Comparison of ENCODE assay signal across 9 cellular contexts in the genomic region with DNA sequence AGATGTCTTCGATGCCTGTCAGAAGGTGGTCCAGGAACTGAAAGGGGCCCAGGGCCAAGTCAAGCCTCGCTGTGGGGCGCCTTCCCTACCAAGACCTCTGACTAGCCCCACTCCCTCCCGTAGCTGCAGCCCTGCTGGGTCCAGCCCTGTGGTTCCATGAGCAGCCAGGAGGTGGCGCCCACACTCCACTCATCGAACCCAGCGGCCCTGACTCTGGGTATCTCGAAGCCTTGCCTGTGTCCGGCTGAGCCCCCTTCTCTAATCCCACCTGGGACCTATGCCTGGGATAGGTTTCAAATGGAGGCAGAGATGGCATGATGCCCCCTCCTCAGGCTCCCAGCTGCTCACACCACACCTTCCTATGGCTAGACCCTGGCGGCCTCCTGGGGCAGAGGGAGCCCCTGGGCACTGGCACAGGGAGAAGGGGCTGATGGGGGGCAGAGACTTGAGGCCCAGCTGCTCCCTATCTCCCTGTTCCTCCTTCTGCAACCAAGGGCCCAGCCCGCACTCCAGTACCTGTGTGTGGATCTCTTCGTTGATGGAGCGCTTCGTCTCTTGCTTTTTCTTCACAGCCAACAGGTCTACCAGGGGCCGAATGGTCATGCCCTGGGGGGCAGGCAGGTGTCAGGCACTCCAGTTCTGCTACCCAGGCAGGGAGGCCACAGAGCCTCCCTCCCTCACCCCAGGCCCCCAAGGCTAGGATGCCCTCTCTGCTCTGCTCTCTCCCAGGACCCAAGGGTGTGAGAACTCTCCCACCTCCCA. TPM values are rescaled to one million over a fixed set of nuclear protein-coding genes. Genes with fewer than 3 reads are reported as not detected.
DNase-seq lines count a peak whose midpoint lies in the region; ATAC-seq, FAIRE-seq and TF ChIP-seq lines count a peak whose summit lies in the region.
"Had no signal": no experiment of that assay in that cellular context is flagged by ENCODE, and none has a peak within 500 bp of the region (broad histone marks: within the 10 kb centered on the region; RNA-seq: fewer than 3 reads in every experiment).

No MANE protein-coding gene starts in this region.

- H3K27ac Mint-ChIP-seq in activated CD8-positive, alpha-beta T cell treated with anti-CD3 and anti-CD28 coated beads for 36 hours, result no peak overlapping the region
- no peak overlapping the region for H3K27ac Mint-ChIP-seq in mesothelial cell of epicardium

- peak; percentile 81 for ATAC-seq in activated CD8-positive, alpha-beta T cell treated with anti-CD3 and anti-CD28 coated beads for 36 hours
- no peak for ATAC-seq in GM19397 (IDR thresholded peaks at IDR 0.05; ENCODE audit: unreplicated experiment)

- CTCF ChIA-PET in AG04449 (lab: Yijun Ruan, JAX), result interaction anchor here (0.8 to 23.9 kb wide), 41 partner anchors 8 to 313 kb away, joined by 3 to 903 read pairs (median 5); a partner anchor contains a TSS
- CTCF ChIA-PET in activated CD8-positive, alpha-beta T cell treated with anti-CD3 and anti-CD28 coated beads for 36 hours (lab: Charles Lee), result interaction anchor here (0.5 to 6.7 kb wide), 43 partner anchors 9 to 454 kb away, joined by 3 to 114 read pairs (median 5); a partner anchor contains a TSS

- H3K27me3 Mint-ChIP-seq in activated CD8-positive, alpha-beta T cell treated with anti-CD3 and anti-CD28 coated beads for 36 hours, result no peaks in the 10 kb centered on the region
- H3K27me3 Mint-ChIP-seq in mesothelial cell of epicardium (ENCODE audit: low read depth), result no peaks in the 10 kb centered on the region

- DNase-seq in AG04449 (ENCODE audit: low read depth, low spot score) (no peak), GM12892 (ENCODE audit: insufficient read length) (peak; percentile 86), NCI-H345 (lab: John Stamatoyannopoulos, UW) (peak; percentile 52), mesothelial cell of epicardium (ENCODE audit: low spot score in 2 of 2, unreplicated experiment in 2 of 2) (peak; percentile 68 to 95)
- peak; percentile 86 for DNase-seq in activated CD8-positive, alpha-beta T cell treated with anti-CD3 and anti-CD28 coated beads for 36 hours
- DNase-seq in effector CD4-positive, alpha-beta T cell, result peak; percentile 69
- peak; percentile 50 to 67 for DNase-seq in stimulated activated CD8-positive, alpha-beta memory T cell treated with anti-CD3 and anti-CD28 coated beads, Interleukin-4, amount 100 ng/mL, for 4 hours (ENCODE audit: low read depth in 2 of 2, low spot score in 1 of 2)

- POLR2A ChIA-PET in AG04449 (lab: Yijun Ruan, JAX), result interaction anchor here (1.0 kb wide), 1 partner anchor 52 kb away, joined by 4 read pairs; a partner anchor contains a TSS
- POLR2A ChIA-PET in activated CD8-positive, alpha-beta T cell treated with anti-CD3 and anti-CD28 coated beads for 36 hours (lab: Charles Lee), result interaction anchor here (0.8 to 1.1 kb wide), 2 partner anchors 194 to 217 kb away, joined by 3 to 5 read pairs; no protein-coding TSS in a partner anchor

- FAIRE-seq in GM12892 (lab: Jason Lieb, UNC), result peak; percentile 69

- TF ChIP-seq CTCF in AG04449 (IDR thresholded peaks at IDR 0.05; ENCODE audit: insufficient read depth, low read length, missing control alignments) (peak; percentile 94), mesothelial cell of epicardium (IDR thresholded peaks at IDR 0.05; ENCODE audit: unreplicated experiment) (peak; percentile 91)
- peak; percentile 93 for TF ChIP-seq CTCF in activated CD8-positive, alpha-beta T cell treated with anti-CD3 and anti-CD28 coated beads for 36 hours (IDR thresholded peaks at IDR 0.05)

- no peaks in the 10 kb centered on the region for H3K9me3 Mint-ChIP-seq in activated CD8-positive, alpha-beta T cell treated with anti-CD3 and anti-CD28 coated beads for 36 hours
- no peaks in the 10 kb centered on the region for H3K9me3 Mint-ChIP-seq in mesothelial cell of epicardium

- no peak for TF ChIP-seq POLR2A in GM12892 (IDR thresholded peaks at IDR 0.05; ENCODE audit: low read depth, low read length)

- peaks cover 23% of the 10 kb centered on the region for H3K4me1 Mint-ChIP-seq in activated CD8-positive, alpha-beta T cell treated with anti-CD3 and anti-CD28 coated beads for 36 hours (ENCODE audit: low read depth)
- H3K4me1 Mint-ChIP-seq in mesothelial cell of epicardium, result peaks cover 18% of the 10 kb centered on the region

- intact Hi-C loops in activated CD8-positive, alpha-beta T cell treated with anti-CD3 and anti-CD28 coated beads for 36 hours (cut with micrococcal nuclease), result loop anchor here (5.0 kb wide), 1 partner anchor 179 kb away; no protein-coding TSS in a partner anchor

- peaks cover 8% of the 10 kb centered on the region for H3K36me3 Mint-ChIP-seq in activated CD8-positive, alpha-beta T cell treated with anti-CD3 and anti-CD28 coated beads for 36 hours (ENCODE audit: low read depth)
- peaks cover 3% of the 10 kb centered on the region for H3K36me3 Mint-ChIP-seq in mesothelial cell of epicardium

- no peak overlapping the region for H3K4me3 Mint-ChIP-seq in activated CD8-positive, alpha-beta T cell treated with anti-CD3 and anti-CD28 coated beads for 36 hours
- no peak overlapping the region for H3K4me3 Mint-ChIP-seq in mesothelial cell of epicardium

- no peak overlapping the region for H3K4me3 ChIP-seq in AG04449 (ENCODE audit: low read depth, low read length)
- H3K4me3 ChIP-seq: skin epidermis had no signal

RNA-seq across cellular contexts. Expression of a gene that starts 52.0 kb away (rescaled TPM):
- 4.9 TPM for polyA plus RNA-seq in GM12892 (2012; ENCODE audit: missing spikeins)
- total RNA-seq in activated CD8-positive, alpha-beta T cell treated with anti-CD3 and anti-CD28 coated beads for 36 hours, result 10 to 100 TPM; 14.8 to 15.3 TPM
- 32.5 to 34.6 TPM (median 33.9 TPM) in 3 replicates for total RNA-seq in mesothelial cell of epicardium
